ENCODE assay signal across 1 cellular context in the genomic region with DNA sequence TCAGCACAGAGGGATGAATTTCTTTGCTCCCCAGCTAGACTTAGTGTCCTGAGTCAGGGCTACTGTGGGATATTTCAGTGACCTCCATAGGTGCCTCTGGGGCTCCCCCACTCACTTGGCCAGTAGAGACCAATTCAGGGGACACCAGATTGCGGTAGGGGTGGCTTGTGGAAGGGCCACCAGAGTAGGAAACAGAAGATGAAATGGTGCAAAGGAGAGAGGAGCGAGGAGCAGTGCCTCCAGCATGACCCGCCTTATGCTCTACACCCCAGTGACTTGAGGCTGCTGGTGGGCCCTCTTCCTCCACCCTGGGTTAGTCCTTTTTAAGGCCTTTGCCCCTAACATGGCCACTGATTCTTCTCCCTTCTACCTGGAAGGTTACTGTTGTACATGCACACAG.
TF ChIP-seq lines count a peak whose summit lies in the region.

No MANE protein-coding gene starts in this region.

TF ChIP-seq in H1, 55 proteins besides CTCF, POLR2A, EP300 and RAD21:
- TF ChIP-seq POLR2AphosphoS5 (IDR thresholded peaks at IDR 0.05; ENCODE audit: low read depth, low read length) (peak; percentile 37; the same call in 1 of the 2 replicates), SAP30 (IDR thresholded peaks at IDR 0.05; ENCODE audit: insufficient read depth, insufficient replicate concordance, low read length) (no peak)
